Comparison of ENCODE assay signal across 1 cellular context in the genomic region with DNA sequence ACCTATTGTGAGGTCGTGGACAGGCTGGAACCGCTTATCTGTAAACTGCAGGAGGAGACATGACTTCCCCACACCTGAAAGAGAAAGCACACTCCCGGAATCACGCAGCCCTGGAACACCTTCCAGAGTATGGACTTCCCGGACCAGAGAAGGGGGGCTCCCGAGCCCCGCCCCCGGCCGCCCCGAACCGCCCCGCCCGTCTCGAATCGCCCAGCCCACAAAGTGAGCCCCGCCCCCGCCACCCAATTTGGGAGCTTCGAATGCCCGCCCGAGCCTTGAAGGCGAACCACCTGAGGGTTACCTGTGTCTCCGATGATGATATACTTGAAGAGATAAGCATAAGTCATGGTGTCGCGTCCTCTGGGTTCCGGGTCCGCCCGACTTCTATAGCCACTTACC.
TF ChIP-seq lines count a peak whose summit lies in the region.

No MANE protein-coding gene starts in this region.

TF ChIP-seq in HepG2, 621 proteins besides CTCF, POLR2A, EP300 and RAD21 (continued from another document and continues in another):
- TF ChIP-seq, protein P1, sequence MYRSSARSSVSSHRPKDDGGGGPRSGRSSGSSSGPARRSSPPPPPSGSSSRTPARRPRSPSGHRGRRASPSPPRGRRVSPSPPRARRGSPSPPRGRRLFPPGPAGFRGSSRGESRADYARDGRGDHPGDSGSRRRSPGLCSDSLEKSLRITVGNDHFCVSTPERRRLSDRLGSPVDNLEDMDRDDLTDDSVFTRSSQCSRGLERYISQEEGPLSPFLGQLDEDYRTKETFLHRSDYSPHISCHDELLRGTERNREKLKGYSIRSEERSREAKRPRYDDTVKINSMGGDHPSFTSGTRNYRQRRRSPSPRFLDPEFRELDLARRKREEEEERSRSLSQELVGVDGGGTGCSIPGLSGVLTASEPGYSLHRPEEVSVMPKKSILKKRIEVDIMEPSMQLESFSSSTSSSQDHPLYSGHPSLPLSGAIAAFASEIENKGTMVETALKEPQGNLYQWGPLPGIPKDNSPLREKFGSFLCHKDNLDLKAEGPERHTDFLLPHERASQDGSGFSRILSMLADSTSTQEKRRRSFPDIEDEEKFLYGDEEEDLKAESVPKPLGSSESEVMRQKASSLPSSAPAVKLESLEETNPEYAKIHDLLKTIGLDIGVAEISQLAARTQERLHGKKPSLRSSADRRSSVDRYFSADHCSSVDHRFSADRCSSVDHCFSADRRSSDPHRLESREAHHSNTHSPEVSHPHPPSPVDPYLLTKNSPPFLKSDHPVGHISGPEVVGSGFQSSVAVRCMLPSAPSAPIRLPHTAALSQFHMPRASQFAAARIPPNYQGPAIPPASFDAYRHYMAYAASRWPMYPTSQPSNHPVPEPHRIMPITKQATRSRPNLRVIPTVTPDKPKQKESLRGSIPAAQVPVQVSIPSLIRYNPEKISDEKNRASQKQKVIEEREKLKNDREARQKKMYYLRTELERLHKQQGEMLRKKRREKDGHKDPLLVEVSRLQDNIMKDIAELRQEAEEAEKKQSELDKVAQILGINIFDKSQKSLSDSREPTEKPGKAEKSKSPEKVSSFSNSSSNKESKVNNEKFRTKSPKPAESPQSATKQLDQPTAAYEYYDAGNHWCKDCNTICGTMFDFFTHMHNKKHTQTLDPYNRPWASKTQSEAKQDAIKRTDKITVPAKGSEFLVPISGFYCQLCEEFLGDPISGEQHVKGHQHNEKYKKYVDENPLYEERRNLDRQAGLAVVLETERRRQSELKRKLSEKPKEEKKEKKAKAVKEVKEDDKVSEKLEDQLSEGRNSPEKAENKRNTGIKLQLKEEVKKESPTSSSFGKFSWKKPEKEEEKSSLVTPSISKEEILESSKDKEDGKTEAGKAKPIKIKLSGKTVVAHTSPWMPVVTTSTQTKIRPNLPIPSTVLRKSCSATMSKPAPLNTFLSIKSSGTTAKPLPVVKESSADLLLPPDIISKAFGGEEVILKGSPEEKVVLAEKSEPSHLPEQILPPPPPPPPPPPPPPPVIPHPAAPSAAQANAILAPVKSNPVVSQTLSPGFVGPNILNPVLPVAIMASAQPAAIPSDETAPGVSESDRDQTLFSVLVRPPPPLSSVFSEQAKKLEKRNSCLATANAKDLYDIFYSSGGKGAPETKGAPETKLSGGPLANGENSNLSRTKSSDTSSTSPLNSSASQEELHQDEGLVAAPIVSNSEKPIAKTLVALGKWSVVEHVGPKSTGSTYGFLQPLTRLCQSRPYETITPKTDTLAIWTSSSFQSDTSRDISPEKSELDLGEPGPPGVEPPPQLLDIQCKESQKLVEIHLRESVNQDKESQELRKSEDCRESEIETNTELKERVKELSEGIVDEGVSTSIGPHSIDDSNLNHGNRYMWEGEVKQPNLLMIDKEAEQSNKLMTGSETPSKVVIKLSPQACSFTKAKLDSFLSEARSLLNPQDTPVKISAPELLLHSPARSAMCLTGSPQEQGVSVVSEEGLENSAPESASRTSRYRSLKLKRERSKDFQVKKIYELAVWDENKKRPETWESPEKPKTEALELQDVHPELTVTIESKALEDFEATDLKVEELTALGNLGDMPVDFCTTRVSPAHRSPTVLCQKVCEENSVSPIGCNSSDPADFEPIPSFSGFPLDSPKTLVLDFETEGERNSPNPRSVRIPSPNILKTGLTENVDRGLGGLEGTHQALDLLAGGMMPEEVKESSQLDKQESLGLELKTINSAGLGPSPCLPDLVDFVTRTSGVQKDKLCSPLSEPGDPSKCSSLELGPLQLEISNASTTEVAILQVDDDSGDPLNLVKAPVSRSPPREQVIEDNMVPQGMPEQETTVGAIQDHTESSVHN (CRISPR knock-in tag; IDR thresholded peaks at IDR 0.05), result no peak; the same call in 1 of the 2 replicates
- TF ChIP-seq THRA (CRISPR knock-in tag; IDR thresholded peaks at IDR 0.05; ENCODE audit: borderline replicate concordance), result peak; percentile 33; the same call in 1 of the 2 replicates
- peak; percentile 98 for TF ChIP-seq ZNF574 (CRISPR knock-in tag; IDR thresholded peaks at IDR 0.05)
- TF ChIP-seq PAWR (CRISPR knock-in tag; IDR thresholded peaks at IDR 0.05; ENCODE audit: borderline replicate concordance), result no peak
- TF ChIP-seq, protein P2, sequence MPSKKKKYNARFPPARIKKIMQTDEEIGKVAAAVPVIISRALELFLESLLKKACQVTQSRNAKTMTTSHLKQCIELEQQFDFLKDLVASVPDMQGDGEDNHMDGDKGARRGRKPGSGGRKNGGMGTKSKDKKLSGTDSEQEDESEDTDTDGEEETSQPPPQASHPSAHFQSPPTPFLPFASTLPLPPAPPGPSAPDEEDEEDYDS (CRISPR knock-in tag; IDR thresholded peaks at IDR 0.05), result no peak
- TF ChIP-seq, protein P3, sequence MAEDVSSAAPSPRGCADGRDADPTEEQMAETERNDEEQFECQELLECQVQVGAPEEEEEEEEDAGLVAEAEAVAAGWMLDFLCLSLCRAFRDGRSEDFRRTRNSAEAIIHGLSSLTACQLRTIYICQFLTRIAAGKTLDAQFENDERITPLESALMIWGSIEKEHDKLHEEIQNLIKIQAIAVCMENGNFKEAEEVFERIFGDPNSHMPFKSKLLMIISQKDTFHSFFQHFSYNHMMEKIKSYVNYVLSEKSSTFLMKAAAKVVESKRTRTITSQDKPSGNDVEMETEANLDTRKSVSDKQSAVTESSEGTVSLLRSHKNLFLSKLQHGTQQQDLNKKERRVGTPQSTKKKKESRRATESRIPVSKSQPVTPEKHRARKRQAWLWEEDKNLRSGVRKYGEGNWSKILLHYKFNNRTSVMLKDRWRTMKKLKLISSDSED (CRISPR knock-in tag; IDR thresholded peaks at IDR 0.05), result no peak
- TF ChIP-seq LCORL (IDR thresholded peaks at IDR 0.05), result no peak
- peak; percentile 56; the same call in 1 of the 2 replicates for TF ChIP-seq LCORL (CRISPR knock-in tag; IDR thresholded peaks at IDR 0.05)
- TF ChIP-seq ZNF367 (CRISPR knock-in tag; IDR thresholded peaks at IDR 0.05; ENCODE audit: borderline replicate concordance), result no peak
- no peak for TF ChIP-seq MIXL1 (CRISPR knock-in tag; IDR thresholded peaks at IDR 0.05)
- TF ChIP-seq PRMT3 (CRISPR knock-in tag; IDR thresholded peaks at IDR 0.05; ENCODE audit: borderline replicate concordance, low read depth), result no peak
- no peak for TF ChIP-seq HNF4G (IDR thresholded peaks at IDR 0.05; ENCODE audit: borderline replicate concordance, low read depth, low read length)
- peak; percentile 11 for TF ChIP-seq HNF4G (CRISPR knock-in tag; IDR thresholded peaks at IDR 0.05; ENCODE audit: borderline replicate concordance, low read depth)
- no peak for TF ChIP-seq HNRNPLL (IDR thresholded peaks at IDR 0.05; ENCODE audit: low read depth, low read length, poor library complexity, severe bottlenecking)
- no peak for TF ChIP-seq ZNF704 (CRISPR knock-in tag; IDR thresholded peaks at IDR 0.05; ENCODE audit: borderline replicate concordance)
- no peak for TF ChIP-seq ZNF569 (CRISPR knock-in tag; IDR thresholded peaks at IDR 0.05; ENCODE audit: borderline replicate concordance)
- TF ChIP-seq, protein P4, sequence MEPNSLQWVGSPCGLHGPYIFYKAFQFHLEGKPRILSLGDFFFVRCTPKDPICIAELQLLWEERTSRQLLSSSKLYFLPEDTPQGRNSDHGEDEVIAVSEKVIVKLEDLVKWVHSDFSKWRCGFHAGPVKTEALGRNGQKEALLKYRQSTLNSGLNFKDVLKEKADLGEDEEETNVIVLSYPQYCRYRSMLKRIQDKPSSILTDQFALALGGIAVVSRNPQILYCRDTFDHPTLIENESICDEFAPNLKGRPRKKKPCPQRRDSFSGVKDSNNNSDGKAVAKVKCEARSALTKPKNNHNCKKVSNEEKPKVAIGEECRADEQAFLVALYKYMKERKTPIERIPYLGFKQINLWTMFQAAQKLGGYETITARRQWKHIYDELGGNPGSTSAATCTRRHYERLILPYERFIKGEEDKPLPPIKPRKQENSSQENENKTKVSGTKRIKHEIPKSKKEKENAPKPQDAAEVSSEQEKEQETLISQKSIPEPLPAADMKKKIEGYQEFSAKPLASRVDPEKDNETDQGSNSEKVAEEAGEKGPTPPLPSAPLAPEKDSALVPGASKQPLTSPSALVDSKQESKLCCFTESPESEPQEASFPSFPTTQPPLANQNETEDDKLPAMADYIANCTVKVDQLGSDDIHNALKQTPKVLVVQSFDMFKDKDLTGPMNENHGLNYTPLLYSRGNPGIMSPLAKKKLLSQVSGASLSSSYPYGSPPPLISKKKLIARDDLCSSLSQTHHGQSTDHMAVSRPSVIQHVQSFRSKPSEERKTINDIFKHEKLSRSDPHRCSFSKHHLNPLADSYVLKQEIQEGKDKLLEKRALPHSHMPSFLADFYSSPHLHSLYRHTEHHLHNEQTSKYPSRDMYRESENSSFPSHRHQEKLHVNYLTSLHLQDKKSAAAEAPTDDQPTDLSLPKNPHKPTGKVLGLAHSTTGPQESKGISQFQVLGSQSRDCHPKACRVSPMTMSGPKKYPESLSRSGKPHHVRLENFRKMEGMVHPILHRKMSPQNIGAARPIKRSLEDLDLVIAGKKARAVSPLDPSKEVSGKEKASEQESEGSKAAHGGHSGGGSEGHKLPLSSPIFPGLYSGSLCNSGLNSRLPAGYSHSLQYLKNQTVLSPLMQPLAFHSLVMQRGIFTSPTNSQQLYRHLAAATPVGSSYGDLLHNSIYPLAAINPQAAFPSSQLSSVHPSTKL (CRISPR knock-in tag; IDR thresholded peaks at IDR 0.05), result peak; percentile 53; the same call in 1 of the 2 replicates
- no peak for TF ChIP-seq ZNF644 (CRISPR knock-in tag; IDR thresholded peaks at IDR 0.05; ENCODE audit: low read depth)
- TF ChIP-seq ZNF101 (CRISPR knock-in tag; IDR thresholded peaks at IDR 0.05; ENCODE audit: borderline replicate concordance, low read depth), result no peak
- no peak for TF ChIP-seq ZNF891 (CRISPR knock-in tag; IDR thresholded peaks at IDR 0.05)
- no peak for TF ChIP-seq ZFP62 (CRISPR knock-in tag; IDR thresholded peaks at IDR 0.05)
- TF ChIP-seq, protein P5, sequence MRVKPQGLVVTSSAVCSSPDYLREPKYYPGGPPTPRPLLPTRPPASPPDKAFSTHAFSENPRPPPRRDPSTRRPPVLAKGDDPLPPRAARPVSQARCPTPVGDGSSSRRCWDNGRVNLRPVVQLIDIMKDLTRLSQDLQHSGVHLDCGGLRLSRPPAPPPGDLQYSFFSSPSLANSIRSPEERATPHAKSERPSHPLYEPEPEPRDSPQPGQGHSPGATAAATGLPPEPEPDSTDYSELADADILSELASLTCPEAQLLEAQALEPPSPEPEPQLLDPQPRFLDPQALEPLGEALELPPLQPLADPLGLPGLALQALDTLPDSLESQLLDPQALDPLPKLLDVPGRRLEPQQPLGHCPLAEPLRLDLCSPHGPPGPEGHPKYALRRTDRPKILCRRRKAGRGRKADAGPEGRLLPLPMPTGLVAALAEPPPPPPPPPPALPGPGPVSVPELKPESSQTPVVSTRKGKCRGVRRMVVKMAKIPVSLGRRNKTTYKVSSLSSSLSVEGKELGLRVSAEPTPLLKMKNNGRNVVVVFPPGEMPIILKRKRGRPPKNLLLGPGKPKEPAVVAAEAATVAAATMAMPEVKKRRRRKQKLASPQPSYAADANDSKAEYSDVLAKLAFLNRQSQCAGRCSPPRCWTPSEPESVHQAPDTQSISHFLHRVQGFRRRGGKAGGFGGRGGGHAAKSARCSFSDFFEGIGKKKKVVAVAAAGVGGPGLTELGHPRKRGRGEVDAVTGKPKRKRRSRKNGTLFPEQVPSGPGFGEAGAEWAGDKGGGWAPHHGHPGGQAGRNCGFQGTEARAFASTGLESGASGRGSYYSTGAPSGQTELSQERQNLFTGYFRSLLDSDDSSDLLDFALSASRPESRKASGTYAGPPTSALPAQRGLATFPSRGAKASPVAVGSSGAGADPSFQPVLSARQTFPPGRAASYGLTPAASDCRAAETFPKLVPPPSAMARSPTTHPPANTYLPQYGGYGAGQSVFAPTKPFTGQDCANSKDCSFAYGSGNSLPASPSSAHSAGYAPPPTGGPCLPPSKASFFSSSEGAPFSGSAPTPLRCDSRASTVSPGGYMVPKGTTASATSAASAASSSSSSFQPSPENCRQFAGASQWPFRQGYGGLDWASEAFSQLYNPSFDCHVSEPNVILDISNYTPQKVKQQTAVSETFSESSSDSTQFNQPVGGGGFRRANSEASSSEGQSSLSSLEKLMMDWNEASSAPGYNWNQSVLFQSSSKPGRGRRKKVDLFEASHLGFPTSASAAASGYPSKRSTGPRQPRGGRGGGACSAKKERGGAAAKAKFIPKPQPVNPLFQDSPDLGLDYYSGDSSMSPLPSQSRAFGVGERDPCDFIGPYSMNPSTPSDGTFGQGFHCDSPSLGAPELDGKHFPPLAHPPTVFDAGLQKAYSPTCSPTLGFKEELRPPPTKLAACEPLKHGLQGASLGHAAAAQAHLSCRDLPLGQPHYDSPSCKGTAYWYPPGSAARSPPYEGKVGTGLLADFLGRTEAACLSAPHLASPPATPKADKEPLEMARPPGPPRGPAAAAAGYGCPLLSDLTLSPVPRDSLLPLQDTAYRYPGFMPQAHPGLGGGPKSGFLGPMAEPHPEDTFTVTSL (CRISPR knock-in tag; IDR thresholded peaks at IDR 0.05; ENCODE audit: borderline replicate concordance), result 0 out of 2 replicates have a peak, but pooled peaks have one; percentile 16
- no peak for TF ChIP-seq HNF4A (CRISPR knock-in tag; IDR thresholded peaks at IDR 0.05)
- TF ChIP-seq ZNF12 (CRISPR knock-in tag; IDR thresholded peaks at IDR 0.05), result no peak
- no peak for TF ChIP-seq ARNTL (CRISPR knock-in tag; IDR thresholded peaks at IDR 0.05)
